In the genomic region with DNA sequence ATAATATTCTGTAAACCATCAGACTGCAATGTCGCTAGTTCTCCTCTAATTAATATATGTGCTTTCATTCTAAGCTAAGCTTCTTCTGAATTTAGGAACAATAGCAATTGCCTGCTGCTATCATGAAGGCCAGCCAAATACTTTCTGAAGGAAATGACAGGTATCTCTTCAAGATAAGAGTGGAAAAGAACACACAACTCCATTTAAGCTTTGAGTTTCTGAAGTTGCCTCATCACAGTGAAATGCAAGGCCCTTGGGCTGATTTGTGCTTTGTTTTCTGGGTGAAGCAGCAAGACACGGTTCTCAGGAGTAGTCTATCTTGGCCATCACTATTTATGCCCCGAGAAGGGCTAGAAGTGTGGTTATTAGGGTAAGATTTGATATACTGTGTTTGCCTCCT, we compare ENCODE assay signal across 1 cellular context.
TF ChIP-seq lines count a peak whose summit lies in the region.

No MANE protein-coding gene starts in this region.

TF ChIP-seq in K562, 482 proteins besides CTCF, POLR2A, EP300 and RAD21 (continued from another document and continues in another):
- TF ChIP-seq ZNF407 (IDR thresholded peaks at IDR 0.05; ENCODE audit: low read depth) (no peak), KLF13 (tag; IDR thresholded peaks at IDR 0.05; ENCODE audit: borderline replicate concordance, low read depth) (no peak), ZNF431 (CRISPR knock-in tag; IDR thresholded peaks at IDR 0.05) (no peak), CBFA2T2 (conservative IDR thresholded peaks at IDR 0.05) (0 out of 2 replicates have a peak, but pooled peaks have one; percentile 28), ID3 (CRISPR knock-in tag; IDR thresholded peaks at IDR 0.05) (no peak), ID3 (tag; IDR thresholded peaks at IDR 0.05) (no peak), ZBTB5 (IDR thresholded peaks at IDR 0.05) (no peak), TRIM25 (IDR thresholded peaks at IDR 0.05; ENCODE audit: borderline replicate concordance) (no peak), RBBP5 (IDR thresholded peaks at IDR 0.05; ENCODE audit: borderline replicate concordance, insufficient read depth, low read length, poor library complexity, severe bottlenecking) (no peak), JUND (IDR thresholded peaks at IDR 0.05; ENCODE audit: borderline replicate concordance, low read depth, low read length) (no peak), JUND (tag; IDR thresholded peaks at IDR 0.05; ENCODE audit: borderline replicate concordance, low read depth, low read length) (peak; percentile 46; the same call in 1 of the 3 replicates), ZNF696 (CRISPR knock-in tag; conservative IDR thresholded peaks at IDR 0.05) (no peak), DPF2 (IDR thresholded peaks at IDR 0.05) (0 out of 2 replicates have a peak, but pooled peaks have one; percentile 39), SNAPC5 (CRISPR knock-in tag; IDR thresholded peaks at IDR 0.05) (no peak), ZNF644 (tag; IDR thresholded peaks at IDR 0.05; ENCODE audit: low read depth) (no peak), MAFF (IDR thresholded peaks at IDR 0.05; ENCODE audit: low read length) (no peak), NCOA2 (IDR thresholded peaks at IDR 0.05; ENCODE audit: partially characterized antibody in 2 of 2) (no peak), SP2 (IDR thresholded peaks at IDR 0.05; ENCODE audit: extremely low read depth, low read depth, low read length, poor library complexity, severe bottlenecking) (no peak), NRF1 (conservative IDR thresholded peaks at IDR 0.05 in 1 of 2, IDR thresholded peaks at IDR 0.05 in 1 of 2) (no peak), ZKSCAN1 (IDR thresholded peaks at IDR 0.05; ENCODE audit: low read depth, low read length) (no peak), ZFP36 (IDR thresholded peaks at IDR 0.05; ENCODE audit: low read depth, low read length, partially characterized antibody) (no peak), BCL6 (CRISPR knock-in tag; IDR thresholded peaks at IDR 0.05) (no peak), NBN (IDR thresholded peaks at IDR 0.05; ENCODE audit: low read depth) (no peak), MED1 (CRISPR knock-in tag; IDR thresholded peaks at IDR 0.05; ENCODE audit: borderline replicate concordance) (no peak), KAT7 (CRISPR knock-in tag; IDR thresholded peaks at IDR 0.05; ENCODE audit: borderline replicate concordance) (no peak), ZFPM2 (CRISPR knock-in tag; IDR thresholded peaks at IDR 0.05) (no peak), PURB (CRISPR knock-in tag; IDR thresholded peaks at IDR 0.05; ENCODE audit: low read depth) (no peak), CEBPB (tag; IDR thresholded peaks at IDR 0.05) (peak; percentile 63), HIVEP1 (CRISPR knock-in tag; IDR thresholded peaks at IDR 0.05) (no peak), FOSL1 (tag; conservative IDR thresholded peaks at IDR 0.05) (no peak), TCFL5 (CRISPR knock-in tag; conservative IDR thresholded peaks at IDR 0.05) (no peak), UBTF (IDR thresholded peaks at IDR 0.05; ENCODE audit: borderline replicate concordance in 1 of 2, low read depth in 2 of 2, low read length in 2 of 2) (no peak), ZNF140 (CRISPR knock-in tag; IDR thresholded peaks at IDR 0.05) (no peak), HDAC6 (IDR thresholded peaks at IDR 0.05; ENCODE audit: low read depth, low read length) (no peak)
- TF ChIP-seq, protein P1, sequence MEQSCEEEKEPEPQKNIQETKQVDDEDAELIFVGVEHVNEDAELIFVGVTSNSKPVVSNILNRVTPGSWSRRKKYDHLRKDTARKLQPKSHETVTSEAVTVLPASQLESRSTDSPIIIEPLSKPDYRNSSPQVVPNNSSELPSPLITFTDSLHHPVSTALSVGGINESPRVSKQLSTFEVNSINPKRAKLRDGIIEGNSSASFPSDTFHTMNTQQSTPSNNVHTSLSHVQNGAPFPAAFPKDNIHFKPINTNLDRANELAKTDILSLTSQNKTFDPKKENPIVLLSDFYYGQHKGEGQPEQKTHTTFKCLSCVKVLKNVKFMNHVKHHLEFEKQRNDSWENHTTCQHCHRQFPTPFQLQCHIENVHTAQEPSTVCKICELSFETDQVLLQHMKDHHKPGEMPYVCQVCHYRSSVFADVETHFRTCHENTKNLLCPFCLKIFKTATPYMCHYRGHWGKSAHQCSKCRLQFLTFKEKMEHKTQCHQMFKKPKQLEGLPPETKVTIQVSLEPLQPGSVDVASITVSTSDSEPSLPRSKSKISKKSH (CRISPR knock-in tag; IDR thresholded peaks at IDR 0.05), result no peak
- TF ChIP-seq, protein P2, sequence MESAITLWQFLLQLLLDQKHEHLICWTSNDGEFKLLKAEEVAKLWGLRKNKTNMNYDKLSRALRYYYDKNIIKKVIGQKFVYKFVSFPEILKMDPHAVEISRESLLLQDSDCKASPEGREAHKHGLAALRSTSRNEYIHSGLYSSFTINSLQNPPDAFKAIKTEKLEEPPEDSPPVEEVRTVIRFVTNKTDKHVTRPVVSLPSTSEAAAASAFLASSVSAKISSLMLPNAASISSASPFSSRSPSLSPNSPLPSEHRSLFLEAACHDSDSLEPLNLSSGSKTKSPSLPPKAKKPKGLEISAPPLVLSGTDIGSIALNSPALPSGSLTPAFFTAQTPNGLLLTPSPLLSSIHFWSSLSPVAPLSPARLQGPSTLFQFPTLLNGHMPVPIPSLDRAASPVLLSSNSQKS (CRISPR knock-in tag; IDR thresholded peaks at IDR 0.05), result no peak
- TF ChIP-seq, protein P3, sequence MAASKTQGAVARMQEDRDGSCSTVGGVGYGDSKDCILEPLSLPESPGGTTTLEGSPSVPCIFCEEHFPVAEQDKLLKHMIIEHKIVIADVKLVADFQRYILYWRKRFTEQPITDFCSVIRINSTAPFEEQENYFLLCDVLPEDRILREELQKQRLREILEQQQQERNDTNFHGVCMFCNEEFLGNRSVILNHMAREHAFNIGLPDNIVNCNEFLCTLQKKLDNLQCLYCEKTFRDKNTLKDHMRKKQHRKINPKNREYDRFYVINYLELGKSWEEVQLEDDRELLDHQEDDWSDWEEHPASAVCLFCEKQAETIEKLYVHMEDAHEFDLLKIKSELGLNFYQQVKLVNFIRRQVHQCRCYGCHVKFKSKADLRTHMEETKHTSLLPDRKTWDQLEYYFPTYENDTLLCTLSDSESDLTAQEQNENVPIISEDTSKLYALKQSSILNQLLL (CRISPR knock-in tag; IDR thresholded peaks at IDR 0.05; ENCODE audit: borderline replicate concordance), result no peak
- TF ChIP-seq, protein P4, sequence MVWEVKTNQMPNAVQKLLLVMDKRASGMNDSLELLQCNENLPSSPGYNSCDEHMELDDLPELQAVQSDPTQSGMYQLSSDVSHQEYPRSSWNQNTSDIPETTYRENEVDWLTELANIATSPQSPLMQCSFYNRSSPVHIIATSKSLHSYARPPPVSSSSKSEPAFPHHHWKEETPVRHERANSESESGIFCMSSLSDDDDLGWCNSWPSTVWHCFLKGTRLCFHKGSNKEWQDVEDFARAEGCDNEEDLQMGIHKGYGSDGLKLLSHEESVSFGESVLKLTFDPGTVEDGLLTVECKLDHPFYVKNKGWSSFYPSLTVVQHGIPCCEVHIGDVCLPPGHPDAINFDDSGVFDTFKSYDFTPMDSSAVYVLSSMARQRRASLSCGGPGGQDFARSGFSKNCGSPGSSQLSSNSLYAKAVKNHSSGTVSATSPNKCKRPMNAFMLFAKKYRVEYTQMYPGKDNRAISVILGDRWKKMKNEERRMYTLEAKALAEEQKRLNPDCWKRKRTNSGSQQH (CRISPR knock-in tag; IDR thresholded peaks at IDR 0.05), result no peak
